ENCODE assay signal across 1 cellular context in the genomic region with DNA sequence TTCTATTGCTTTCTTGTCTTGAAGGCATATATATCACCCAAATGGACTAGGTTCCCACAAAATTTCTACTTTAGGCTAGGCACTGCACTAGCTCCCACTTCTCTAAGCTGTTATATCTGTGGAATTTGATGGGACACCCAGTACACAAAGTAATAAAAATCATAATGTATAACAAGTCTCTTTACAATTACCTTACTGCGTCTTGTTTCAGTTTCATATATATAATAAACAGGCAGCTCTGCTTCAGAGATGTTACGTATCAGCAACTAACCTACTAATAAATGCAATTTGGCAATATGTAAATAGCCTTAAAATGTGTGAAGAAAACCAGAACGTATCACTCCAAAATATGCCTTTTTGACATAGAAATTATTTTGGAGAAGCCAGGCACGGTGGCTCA.
TF ChIP-seq lines count a peak whose summit lies in the region.

No MANE protein-coding gene starts in this region.

TF ChIP-seq in GM12878, 131 proteins besides CTCF, POLR2A, EP300 and RAD21 (continued from another document):
- TF ChIP-seq, protein P1, sequence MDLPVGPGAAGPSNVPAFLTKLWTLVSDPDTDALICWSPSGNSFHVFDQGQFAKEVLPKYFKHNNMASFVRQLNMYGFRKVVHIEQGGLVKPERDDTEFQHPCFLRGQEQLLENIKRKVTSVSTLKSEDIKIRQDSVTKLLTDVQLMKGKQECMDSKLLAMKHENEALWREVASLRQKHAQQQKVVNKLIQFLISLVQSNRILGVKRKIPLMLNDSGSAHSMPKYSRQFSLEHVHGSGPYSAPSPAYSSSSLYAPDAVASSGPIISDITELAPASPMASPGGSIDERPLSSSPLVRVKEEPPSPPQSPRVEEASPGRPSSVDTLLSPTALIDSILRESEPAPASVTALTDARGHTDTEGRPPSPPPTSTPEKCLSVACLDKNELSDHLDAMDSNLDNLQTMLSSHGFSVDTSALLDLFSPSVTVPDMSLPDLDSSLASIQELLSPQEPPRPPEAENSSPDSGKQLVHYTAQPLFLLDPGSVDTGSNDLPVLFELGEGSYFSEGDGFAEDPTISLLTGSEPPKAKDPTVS (IDR thresholded peaks at IDR 0.05; ENCODE audit: low read depth, low read length) = no peak
- TF ChIP-seq SMAD1 (IDR thresholded peaks at IDR 0.05; ENCODE audit: low read depth, partially characterized antibody) (no peak), EGR1 (IDR thresholded peaks at IDR 0.05; ENCODE audit: borderline replicate concordance in 1 of 2, low read depth in 2 of 2, low read length in 2 of 2) (no peak), EZH2 (IDR thresholded peaks at IDR 0.05; ENCODE audit: borderline replicate concordance, control insufficient read depth, low read depth, low read length) (no peak), CEBPB (IDR thresholded peaks at IDR 0.05; ENCODE audit: borderline replicate concordance in 1 of 2, low read depth in 2 of 2, low read length in 2 of 2) (no peak), SMC3 (IDR thresholded peaks at IDR 0.05; ENCODE audit: borderline replicate concordance, low read length) (no peak)
